ENCODE assay signal across 1 cellular context in the genomic region with DNA sequence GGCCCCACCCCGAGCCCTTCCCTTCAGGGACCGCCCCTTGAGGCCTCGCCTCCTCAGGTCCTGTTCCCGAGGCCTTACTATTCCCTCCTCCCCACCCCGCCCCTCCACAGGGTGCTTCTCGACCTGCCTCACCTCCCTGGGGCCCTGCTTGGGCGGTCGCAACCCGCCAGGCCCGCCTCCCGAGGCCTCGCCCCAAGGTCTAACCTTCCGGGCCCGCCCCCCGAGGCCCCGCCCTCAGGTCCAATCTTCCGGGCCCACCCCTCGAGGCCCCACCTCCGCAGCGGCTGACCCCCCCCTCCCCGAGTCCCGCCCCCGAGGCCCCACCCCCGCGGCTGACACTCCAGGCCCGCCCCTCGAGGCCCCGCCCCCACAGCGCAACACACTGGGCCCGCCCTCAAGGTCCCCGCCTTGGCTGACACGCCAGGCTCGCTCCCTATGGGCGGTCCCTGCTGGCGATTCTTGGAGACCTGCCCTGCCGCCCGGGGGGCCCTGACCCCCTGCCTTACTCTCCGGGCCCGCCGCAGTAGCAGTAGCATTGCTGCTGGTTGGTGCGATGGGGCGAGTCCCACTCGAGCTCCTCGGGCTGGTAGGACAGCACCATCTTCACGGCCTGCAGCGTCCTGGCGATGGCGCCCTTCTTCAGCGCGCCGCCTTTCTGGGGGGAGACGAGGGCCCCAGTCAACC.
A peak's percentile ranks its signal among the peaks of the same experiment; 100 is the strongest.
TF ChIP-seq lines count a peak whose summit lies in the region.

No MANE protein-coding gene starts in this region.

TF ChIP-seq in K562, 482 proteins besides CTCF, POLR2A, EP300 and RAD21 (continued from another document and continues in another):
- TF ChIP-seq, protein P1, sequence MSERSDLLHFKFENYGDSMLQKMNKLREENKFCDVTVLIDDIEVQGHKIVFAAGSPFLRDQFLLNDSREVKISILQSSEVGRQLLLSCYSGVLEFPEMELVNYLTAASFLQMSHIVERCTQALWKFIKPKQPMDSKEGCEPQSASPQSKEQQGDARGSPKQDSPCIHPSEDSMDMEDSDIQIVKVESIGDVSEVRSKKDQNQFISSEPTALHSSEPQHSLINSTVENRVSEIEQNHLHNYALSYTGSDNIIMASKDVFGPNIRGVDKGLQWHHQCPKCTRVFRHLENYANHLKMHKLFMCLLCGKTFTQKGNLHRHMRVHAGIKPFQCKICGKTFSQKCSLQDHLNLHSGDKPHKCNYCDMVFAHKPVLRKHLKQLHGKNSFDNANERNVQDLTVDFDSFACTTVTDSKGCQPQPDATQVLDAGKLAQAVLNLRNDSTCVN (CRISPR knock-in tag; IDR thresholded peaks at IDR 0.05) = no peak
- TF ChIP-seq, protein P2, sequence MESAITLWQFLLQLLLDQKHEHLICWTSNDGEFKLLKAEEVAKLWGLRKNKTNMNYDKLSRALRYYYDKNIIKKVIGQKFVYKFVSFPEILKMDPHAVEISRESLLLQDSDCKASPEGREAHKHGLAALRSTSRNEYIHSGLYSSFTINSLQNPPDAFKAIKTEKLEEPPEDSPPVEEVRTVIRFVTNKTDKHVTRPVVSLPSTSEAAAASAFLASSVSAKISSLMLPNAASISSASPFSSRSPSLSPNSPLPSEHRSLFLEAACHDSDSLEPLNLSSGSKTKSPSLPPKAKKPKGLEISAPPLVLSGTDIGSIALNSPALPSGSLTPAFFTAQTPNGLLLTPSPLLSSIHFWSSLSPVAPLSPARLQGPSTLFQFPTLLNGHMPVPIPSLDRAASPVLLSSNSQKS (CRISPR knock-in tag; IDR thresholded peaks at IDR 0.05) = no peak
- peak; percentile 79 for TF ChIP-seq SMC3 (conservative IDR thresholded peaks at IDR 0.05; ENCODE audit: insufficient read depth, low read depth, low read length)
- no peak for TF ChIP-seq RBM22 (IDR thresholded peaks at IDR 0.05; ENCODE audit: low read depth, low read length, poor library complexity, severe bottlenecking)
- TF ChIP-seq ZNF778 (CRISPR knock-in tag; IDR thresholded peaks at IDR 0.05) = no peak
- peak; percentile 64; the same call in 1 of the 2 replicates for TF ChIP-seq JUND (IDR thresholded peaks at IDR 0.05; ENCODE audit: borderline replicate concordance, low read depth, low read length)
- TF ChIP-seq JUND (tag; IDR thresholded peaks at IDR 0.05; ENCODE audit: borderline replicate concordance, low read depth, low read length) = no peak
- TF ChIP-seq RNF2 (IDR thresholded peaks at IDR 0.05) = no peak
- no peak for TF ChIP-seq FOXJ3 (CRISPR knock-in tag; IDR thresholded peaks at IDR 0.05)
- TF ChIP-seq KDM1A (IDR thresholded peaks at IDR 0.05) = no peak
- TF ChIP-seq NFYB (IDR thresholded peaks at IDR 0.05; ENCODE audit: extremely low read depth, insufficient read length) = no peak
- TF ChIP-seq ZC3H11A (IDR thresholded peaks at IDR 0.05; ENCODE audit: low read depth, low read length) = peak; percentile 48; the same call in 1 of the 2 replicates
- no peak for TF ChIP-seq NR1H2 (CRISPR knock-in tag; IDR thresholded peaks at IDR 0.05)
- TF ChIP-seq GATAD2A (IDR thresholded peaks at IDR 0.05) = no peak
- peak; percentile 42 to 86; a peak in 3 of 4 replicates for TF ChIP-seq RCOR1 (IDR thresholded peaks at IDR 0.05; ENCODE audit: borderline replicate concordance in 1 of 2, low read depth in 2 of 2, low read length in 2 of 2)
- TF ChIP-seq ZKSCAN3 (CRISPR knock-in tag; IDR thresholded peaks at IDR 0.05) = no peak
- TF ChIP-seq, protein P3, sequence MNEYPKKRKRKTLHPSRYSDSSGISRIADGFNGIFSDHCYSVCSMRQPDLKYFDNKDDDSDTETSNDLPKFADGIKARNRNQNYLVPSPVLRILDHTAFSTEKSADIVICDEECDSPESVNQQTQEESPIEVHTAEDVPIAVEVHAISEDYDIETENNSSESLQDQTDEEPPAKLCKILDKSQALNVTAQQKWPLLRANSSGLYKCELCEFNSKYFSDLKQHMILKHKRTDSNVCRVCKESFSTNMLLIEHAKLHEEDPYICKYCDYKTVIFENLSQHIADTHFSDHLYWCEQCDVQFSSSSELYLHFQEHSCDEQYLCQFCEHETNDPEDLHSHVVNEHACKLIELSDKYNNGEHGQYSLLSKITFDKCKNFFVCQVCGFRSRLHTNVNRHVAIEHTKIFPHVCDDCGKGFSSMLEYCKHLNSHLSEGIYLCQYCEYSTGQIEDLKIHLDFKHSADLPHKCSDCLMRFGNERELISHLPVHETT (CRISPR knock-in tag; conservative IDR thresholded peaks at IDR 0.05 in 1 of 2, IDR thresholded peaks at IDR 0.05 in 1 of 2) = no peak
- TF ChIP-seq, protein P4, sequence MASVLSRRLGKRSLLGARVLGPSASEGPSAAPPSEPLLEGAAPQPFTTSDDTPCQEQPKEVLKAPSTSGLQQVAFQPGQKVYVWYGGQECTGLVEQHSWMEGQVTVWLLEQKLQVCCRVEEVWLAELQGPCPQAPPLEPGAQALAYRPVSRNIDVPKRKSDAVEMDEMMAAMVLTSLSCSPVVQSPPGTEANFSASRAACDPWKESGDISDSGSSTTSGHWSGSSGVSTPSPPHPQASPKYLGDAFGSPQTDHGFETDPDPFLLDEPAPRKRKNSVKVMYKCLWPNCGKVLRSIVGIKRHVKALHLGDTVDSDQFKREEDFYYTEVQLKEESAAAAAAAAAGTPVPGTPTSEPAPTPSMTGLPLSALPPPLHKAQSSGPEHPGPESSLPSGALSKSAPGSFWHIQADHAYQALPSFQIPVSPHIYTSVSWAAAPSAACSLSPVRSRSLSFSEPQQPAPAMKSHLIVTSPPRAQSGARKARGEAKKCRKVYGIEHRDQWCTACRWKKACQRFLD (CRISPR knock-in tag; IDR thresholded peaks at IDR 0.05) = no peak
- no peak for TF ChIP-seq ZNF184 (CRISPR knock-in tag; IDR thresholded peaks at IDR 0.05)
- TF ChIP-seq RBFOX2 (IDR thresholded peaks at IDR 0.05; ENCODE audit: low read depth, low read length) = no peak
- TF ChIP-seq, protein P5, sequence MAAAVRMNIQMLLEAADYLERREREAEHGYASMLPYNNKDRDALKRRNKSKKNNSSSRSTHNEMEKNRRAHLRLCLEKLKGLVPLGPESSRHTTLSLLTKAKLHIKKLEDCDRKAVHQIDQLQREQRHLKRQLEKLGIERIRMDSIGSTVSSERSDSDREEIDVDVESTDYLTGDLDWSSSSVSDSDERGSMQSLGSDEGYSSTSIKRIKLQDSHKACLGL (CRISPR knock-in tag; IDR thresholded peaks at IDR 0.05; ENCODE audit: borderline replicate concordance, poor library complexity, severe bottlenecking) = no peak
- no peak for TF ChIP-seq ZBTB1 (CRISPR knock-in tag; IDR thresholded peaks at IDR 0.05; ENCODE audit: borderline replicate concordance, low read depth)
- no peak for TF ChIP-seq FOXK1 (CRISPR knock-in tag; IDR thresholded peaks at IDR 0.05; ENCODE audit: borderline replicate concordance)
- TF ChIP-seq, protein P6, sequence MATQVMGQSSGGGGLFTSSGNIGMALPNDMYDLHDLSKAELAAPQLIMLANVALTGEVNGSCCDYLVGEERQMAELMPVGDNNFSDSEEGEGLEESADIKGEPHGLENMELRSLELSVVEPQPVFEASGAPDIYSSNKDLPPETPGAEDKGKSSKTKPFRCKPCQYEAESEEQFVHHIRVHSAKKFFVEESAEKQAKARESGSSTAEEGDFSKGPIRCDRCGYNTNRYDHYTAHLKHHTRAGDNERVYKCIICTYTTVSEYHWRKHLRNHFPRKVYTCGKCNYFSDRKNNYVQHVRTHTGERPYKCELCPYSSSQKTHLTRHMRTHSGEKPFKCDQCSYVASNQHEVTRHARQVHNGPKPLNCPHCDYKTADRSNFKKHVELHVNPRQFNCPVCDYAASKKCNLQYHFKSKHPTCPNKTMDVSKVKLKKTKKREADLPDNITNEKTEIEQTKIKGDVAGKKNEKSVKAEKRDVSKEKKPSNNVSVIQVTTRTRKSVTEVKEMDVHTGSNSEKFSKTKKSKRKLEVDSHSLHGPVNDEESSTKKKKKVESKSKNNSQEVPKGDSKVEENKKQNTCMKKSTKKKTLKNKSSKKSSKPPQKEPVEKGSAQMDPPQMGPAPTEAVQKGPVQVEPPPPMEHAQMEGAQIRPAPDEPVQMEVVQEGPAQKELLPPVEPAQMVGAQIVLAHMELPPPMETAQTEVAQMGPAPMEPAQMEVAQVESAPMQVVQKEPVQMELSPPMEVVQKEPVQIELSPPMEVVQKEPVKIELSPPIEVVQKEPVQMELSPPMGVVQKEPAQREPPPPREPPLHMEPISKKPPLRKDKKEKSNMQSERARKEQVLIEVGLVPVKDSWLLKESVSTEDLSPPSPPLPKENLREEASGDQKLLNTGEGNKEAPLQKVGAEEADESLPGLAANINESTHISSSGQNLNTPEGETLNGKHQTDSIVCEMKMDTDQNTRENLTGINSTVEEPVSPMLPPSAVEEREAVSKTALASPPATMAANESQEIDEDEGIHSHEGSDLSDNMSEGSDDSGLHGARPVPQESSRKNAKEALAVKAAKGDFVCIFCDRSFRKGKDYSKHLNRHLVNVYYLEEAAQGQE (CRISPR knock-in tag; IDR thresholded peaks at IDR 0.05; ENCODE audit: low read depth) = no peak
- TF ChIP-seq, protein P7, sequence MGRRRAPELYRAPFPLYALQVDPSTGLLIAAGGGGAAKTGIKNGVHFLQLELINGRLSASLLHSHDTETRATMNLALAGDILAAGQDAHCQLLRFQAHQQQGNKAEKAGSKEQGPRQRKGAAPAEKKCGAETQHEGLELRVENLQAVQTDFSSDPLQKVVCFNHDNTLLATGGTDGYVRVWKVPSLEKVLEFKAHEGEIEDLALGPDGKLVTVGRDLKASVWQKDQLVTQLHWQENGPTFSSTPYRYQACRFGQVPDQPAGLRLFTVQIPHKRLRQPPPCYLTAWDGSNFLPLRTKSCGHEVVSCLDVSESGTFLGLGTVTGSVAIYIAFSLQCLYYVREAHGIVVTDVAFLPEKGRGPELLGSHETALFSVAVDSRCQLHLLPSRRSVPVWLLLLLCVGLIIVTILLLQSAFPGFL (CRISPR knock-in tag; IDR thresholded peaks at IDR 0.05) = no peak
- TF ChIP-seq ZKSCAN8 (CRISPR knock-in tag; IDR thresholded peaks at IDR 0.05) = no peak
- TF ChIP-seq TCFL5 (CRISPR knock-in tag; conservative IDR thresholded peaks at IDR 0.05) = no peak
- no peak for TF ChIP-seq SIX5 (IDR thresholded peaks at IDR 0.05; ENCODE audit: borderline replicate concordance in 1 of 2, insufficient read depth in 1 of 2, low read depth in 1 of 2, low read length in 2 of 2)
- TF ChIP-seq TAF9B (IDR thresholded peaks at IDR 0.05; ENCODE audit: partially characterized antibody) = no peak
- TF ChIP-seq, protein P8, sequence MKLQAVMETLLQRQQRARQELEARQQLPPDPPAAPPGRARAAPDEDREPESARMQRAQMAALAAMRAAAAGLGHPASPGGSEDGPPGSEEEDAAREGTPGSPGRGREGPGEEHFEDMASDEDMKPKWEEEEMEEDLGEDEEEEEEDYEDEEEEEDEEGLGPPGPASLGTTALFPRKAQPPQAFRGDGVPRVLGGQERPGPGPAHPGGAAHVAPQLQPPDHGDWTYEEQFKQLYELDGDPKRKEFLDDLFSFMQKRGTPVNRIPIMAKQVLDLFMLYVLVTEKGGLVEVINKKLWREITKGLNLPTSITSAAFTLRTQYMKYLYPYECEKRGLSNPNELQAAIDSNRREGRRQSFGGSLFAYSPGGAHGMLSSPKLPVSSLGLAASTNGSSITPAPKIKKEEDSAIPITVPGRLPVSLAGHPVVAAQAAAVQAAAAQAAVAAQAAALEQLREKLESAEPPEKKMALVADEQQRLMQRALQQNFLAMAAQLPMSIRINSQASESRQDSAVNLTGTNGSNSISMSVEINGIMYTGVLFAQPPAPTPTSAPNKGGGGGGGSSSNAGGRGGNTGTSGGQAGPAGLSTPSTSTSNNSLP (IDR thresholded peaks at IDR 0.05; ENCODE audit: borderline replicate concordance, low read depth, low read length) = no peak
- no peak for TF ChIP-seq BRD4 (IDR thresholded peaks at IDR 0.05)
- no peak for TF ChIP-seq FOSL1 (tag; conservative IDR thresholded peaks at IDR 0.05)
- TF ChIP-seq SRSF7 (optimal IDR thresholded peaks at IDR 0.05; ENCODE audit: low read depth, low read length) = no peak
- no peak for TF ChIP-seq FIP1L1 (IDR thresholded peaks at IDR 0.05; ENCODE audit: low read depth, low read length, poor library complexity, severe bottlenecking)
- TF ChIP-seq, protein P9, sequence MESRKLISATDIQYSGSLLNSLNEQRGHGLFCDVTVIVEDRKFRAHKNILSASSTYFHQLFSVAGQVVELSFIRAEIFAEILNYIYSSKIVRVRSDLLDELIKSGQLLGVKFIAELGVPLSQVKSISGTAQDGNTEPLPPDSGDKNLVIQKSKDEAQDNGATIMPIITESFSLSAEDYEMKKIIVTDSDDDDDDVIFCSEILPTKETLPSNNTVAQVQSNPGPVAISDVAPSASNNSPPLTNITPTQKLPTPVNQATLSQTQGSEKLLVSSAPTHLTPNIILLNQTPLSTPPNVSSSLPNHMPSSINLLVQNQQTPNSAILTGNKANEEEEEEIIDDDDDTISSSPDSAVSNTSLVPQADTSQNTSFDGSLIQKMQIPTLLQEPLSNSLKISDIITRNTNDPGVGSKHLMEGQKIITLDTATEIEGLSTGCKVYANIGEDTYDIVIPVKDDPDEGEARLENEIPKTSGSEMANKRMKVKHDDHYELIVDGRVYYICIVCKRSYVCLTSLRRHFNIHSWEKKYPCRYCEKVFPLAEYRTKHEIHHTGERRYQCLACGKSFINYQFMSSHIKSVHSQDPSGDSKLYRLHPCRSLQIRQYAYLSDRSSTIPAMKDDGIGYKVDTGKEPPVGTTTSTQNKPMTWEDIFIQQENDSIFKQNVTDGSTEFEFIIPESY (CRISPR knock-in tag; IDR thresholded peaks at IDR 0.05) = no peak
- no peak for TF ChIP-seq ZNF239 (CRISPR knock-in tag; IDR thresholded peaks at IDR 0.05)
- TF ChIP-seq, protein P10, sequence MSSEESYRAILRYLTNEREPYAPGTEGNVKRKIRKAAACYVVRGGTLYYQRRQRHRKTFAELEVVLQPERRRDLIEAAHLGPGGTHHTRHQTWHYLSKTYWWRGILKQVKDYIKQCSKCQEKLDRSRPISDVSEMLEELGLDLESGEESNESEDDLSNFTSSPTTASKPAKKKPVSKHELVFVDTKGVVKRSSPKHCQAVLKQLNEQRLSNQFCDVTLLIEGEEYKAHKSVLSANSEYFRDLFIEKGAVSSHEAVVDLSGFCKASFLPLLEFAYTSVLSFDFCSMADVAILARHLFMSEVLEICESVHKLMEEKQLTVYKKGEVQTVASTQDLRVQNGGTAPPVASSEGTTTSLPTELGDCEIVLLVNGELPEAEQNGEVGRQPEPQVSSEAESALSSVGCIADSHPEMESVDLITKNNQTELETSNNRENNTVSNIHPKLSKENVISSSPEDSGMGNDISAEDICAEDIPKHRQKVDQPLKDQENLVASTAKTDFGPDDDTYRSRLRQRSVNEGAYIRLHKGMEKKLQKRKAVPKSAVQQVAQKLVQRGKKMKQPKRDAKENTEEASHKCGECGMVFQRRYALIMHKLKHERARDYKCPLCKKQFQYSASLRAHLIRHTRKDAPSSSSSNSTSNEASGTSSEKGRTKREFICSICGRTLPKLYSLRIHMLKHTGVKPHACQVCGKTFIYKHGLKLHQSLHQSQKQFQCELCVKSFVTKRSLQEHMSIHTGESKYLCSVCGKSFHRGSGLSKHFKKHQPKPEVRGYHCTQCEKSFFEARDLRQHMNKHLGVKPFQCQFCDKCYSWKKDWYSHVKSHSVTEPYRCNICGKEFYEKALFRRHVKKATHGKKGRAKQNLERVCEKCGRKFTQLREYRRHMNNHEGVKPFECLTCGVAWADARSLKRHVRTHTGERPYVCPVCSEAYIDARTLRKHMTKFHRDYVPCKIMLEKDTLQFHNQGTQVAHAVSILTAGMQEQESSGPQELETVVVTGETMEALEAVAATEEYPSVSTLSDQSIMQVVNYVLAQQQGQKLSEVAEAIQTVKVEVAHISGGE (CRISPR knock-in tag; IDR thresholded peaks at IDR 0.05) = no peak
